In genomic region chr14:99327458-99328250, GRCh38 we compare ENCODE assay signal across 2 cellular contexts.
TF ChIP-seq lines count a peak whose summit lies in the region.

No MANE protein-coding gene starts in this region.

TF ChIP-seq in A549, 52 proteins besides CTCF, POLR2A, EP300 and RAD21 (continued from another document):
- no peak for TF ChIP-seq REST (IDR thresholded peaks at IDR 0.05)
- TF ChIP-seq HEYL (CRISPR knock-in tag; IDR thresholded peaks at IDR 0.05): no peak
- TF ChIP-seq ZFP36 (IDR thresholded peaks at IDR 0.05; ENCODE audit: borderline replicate concordance, partially characterized antibody): no peak
- TF ChIP-seq RNF2 (IDR thresholded peaks at IDR 0.05; ENCODE audit: borderline replicate concordance, low read depth): no peak
- no peak for TF ChIP-seq MAX (IDR thresholded peaks at IDR 0.05)

TF ChIP-seq in GM23338, 12 proteins besides CTCF, POLR2A, EP300 and RAD21:
- TF ChIP-seq ZNF462 (CRISPR knock-in tag; IDR thresholded peaks at IDR 0.05): no peak
- no peak for TF ChIP-seq REST (IDR thresholded peaks at IDR 0.05; ENCODE audit: unreplicated experiment)
- TF ChIP-seq STAT1 (IDR thresholded peaks at IDR 0.05; ENCODE audit: unreplicated experiment): no peak
- TF ChIP-seq NANOG (IDR thresholded peaks at IDR 0.05; ENCODE audit: borderline replicate concordance): no peak
- no peak for TF ChIP-seq POLR2AphosphoS5 (IDR thresholded peaks at IDR 0.05; ENCODE audit: low read depth)
- TF ChIP-seq ZNF331 (CRISPR knock-in tag; IDR thresholded peaks at IDR 0.05; ENCODE audit: low read depth): no peak
- TF ChIP-seq CREB1 (CRISPR knock-in tag; IDR thresholded peaks at IDR 0.05; ENCODE audit: low read depth): no peak
